29 cellular contexts compared by ENCODE assay signal in the genomic region with DNA sequence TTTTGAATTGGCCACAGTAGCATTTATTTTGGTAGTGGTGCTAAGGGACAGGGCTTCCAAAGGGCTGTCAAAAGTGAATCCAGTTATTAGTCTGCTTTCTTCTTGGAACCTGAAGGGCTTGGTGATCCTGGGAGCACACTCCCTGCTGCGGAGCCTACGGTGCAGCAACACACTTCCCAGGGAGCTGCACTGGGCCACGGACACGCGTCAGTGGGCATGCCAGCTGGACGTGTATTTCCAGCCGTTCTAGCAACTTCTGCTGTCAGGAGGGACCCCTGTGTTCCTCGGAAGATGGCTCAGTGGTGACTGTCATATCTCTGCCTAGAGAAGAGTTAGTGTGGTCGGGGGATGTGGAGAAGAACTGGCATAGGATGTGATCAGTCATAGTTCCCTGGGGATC.
"Had no signal": no experiment of that assay in that cellular context is flagged by ENCODE, and none has a peak within 500 bp of the region (broad histone marks: within the 10 kb centered on the region; RNA-seq: fewer than 3 reads in every experiment).

No MANE protein-coding gene starts in this region.

- H3K4me3 Mint-ChIP-seq: activated B cell treated with CpG ODN at 0.5 μM for 24 hours; activated CD4-positive, alpha-beta T cell treated with anti-CD3 and anti-CD28 coated beads, Interleukin-2, amount 10 ng/mL, durations not matched to agents 24 days and 14 days; activated CD8-positive, alpha-beta memory T cell treated with anti-CD3 and anti-CD28 coated beads, Interleukin-2, amount 10 ng/mL, durations not matched to agents 7 days and 5 days; activated naive CD8-positive, alpha-beta T cell treated with anti-CD3 and anti-CD28 coated beads, Interleukin-2, amount 50 U/mL, for 24 hours; activated T-cell treated with anti-CD3 and anti-CD28 coated beads, Interleukin-2, amount 50 U/mL, for 24 hours; activated T-helper 1 cell treated with anti-CD3 and anti-CD28 coated beads, Interleukin-12 subunit alpha, Interleukin-12 subunit beta, Interleukin-2, Interleukin-4 antibody, amounts not matched to agents 30 ng/mL and 10 ng/mL and 1 ng/mL, durations not matched to agents 14 hours and 24 hours and 36 hours had no signal

- H3K9me3 ChIP-seq: ascending aorta, body of pancreas, SJSA1 had no signal

- H3K36me3 ChIP-seq: ascending aorta, SJSA1 had no signal

- H3K27ac ChIP-seq: ascending aorta, body of pancreas, SJSA1 had no signal

- H3K36me3 Mint-ChIP-seq: activated CD8-positive, alpha-beta memory T cell treated with anti-CD3 and anti-CD28 coated beads, Interleukin-2, amount 10 ng/mL, durations not matched to agents 7 days and 5 days; activated naive CD4-positive, alpha-beta T cell treated with anti-CD3 and anti-CD28 coated beads, Interleukin-2, amount 50 U/mL, for 72 hours had no signal

- H3K4me1 Mint-ChIP-seq: activated B cell treated with CpG ODN at 0.5 μM for 24 hours; activated CD4-positive, alpha-beta T cell treated with anti-CD3 and anti-CD28 coated beads, Interleukin-2, amount 10 ng/mL, durations not matched to agents 24 days and 14 days; activated CD8-positive, alpha-beta memory T cell treated with anti-CD3 and anti-CD28 coated beads, Interleukin-2, amount 10 ng/mL, durations not matched to agents 7 days and 5 days; activated naive CD8-positive, alpha-beta T cell treated with anti-CD3 and anti-CD28 coated beads, Interleukin-2, amount 50 U/mL, for 24 hours had no signal

- H3K27me3 ChIP-seq: ascending aorta, body of pancreas, SJSA1 had no signal

- H3K4me1 ChIP-seq: ascending aorta, body of pancreas, SJSA1 had no signal

- H3K4me3 ChIP-seq: ascending aorta, body of pancreas, SJSA1 had no signal

- DNase-seq: activated B cell treated with CpG ODN at 0.5 μM for 24 hours; activated CD4-positive, alpha-beta T cell treated with anti-CD3 and anti-CD28 coated beads for 1 hour; activated CD4-positive, alpha-beta T cell treated with anti-CD3 and anti-CD28 coated beads, Interleukin-2, amount 10 ng/mL, durations not matched to agents 24 days and 14 days; activated CD4-positive, alpha-beta T cell treated with anti-CD3 and anti-CD28 coated beads, Interleukin-2, amount 50 U/mL, for 48 hours; activated CD8-positive, alpha-beta memory T cell treated with anti-CD3 and anti-CD28 coated beads, Interleukin-2, amount 10 ng/mL, durations not matched to agents 7 days and 5 days; activated effector memory CD4-positive, alpha-beta T cell treated with Interleukin-2 at 50 U/mL for 16 hours; activated naive CD4-positive, alpha-beta T cell treated with Interleukin-2 at 50 U/mL for 16 hours; activated naive CD8-positive, alpha-beta T cell treated with anti-CD3 and anti-CD28 coated beads, Interleukin-2, amount 50 U/mL, for 24 hours; activated T-cell treated with anti-CD3 and anti-CD28 coated beads, Interleukin-2, amount 50 U/mL, for 24 hours; amniotic stem cell; body of pancreas; central memory CD4-positive, alpha-beta T cell; KG1; NCI-H1092; NCI-H1417 treated with DMSO at 0.1 percent for 48 hours; NCI-H187; NCI-H2081; NCI-H446 treated with DMSO at 0.1 percent for 48 hours; NCI-H524 treated with DMSO at 0.1 percent for 48 hours; NCI-H774; OCI-M1; SHP77; SW 1271; T-helper 9 cell had no signal

- H3K27ac Mint-ChIP-seq: activated B cell treated with CpG ODN at 0.5 μM for 24 hours; activated CD4-positive, alpha-beta T cell treated with anti-CD3 and anti-CD28 coated beads, Interleukin-2, amount 10 ng/mL, durations not matched to agents 24 days and 14 days; activated CD8-positive, alpha-beta memory T cell treated with anti-CD3 and anti-CD28 coated beads, Interleukin-2, amount 10 ng/mL, durations not matched to agents 7 days and 5 days; activated naive CD4-positive, alpha-beta T cell treated with anti-CD3 and anti-CD28 coated beads, Interleukin-2, amount 50 U/mL, for 72 hours; activated naive CD8-positive, alpha-beta T cell treated with anti-CD3 and anti-CD28 coated beads, Interleukin-2, amount 50 U/mL, for 24 hours; activated T-cell treated with anti-CD3 and anti-CD28 coated beads, Interleukin-2, amount 50 U/mL, for 24 hours; activated T-helper 1 cell treated with anti-CD3 and anti-CD28 coated beads, Interleukin-12 subunit alpha, Interleukin-12 subunit beta, Interleukin-2, Interleukin-4 antibody, amounts not matched to agents 30 ng/mL and 10 ng/mL and 1 ng/mL, durations not matched to agents 14 hours and 24 hours and 36 hours had no signal

- H3K9me3 Mint-ChIP-seq: activated B cell treated with CpG ODN at 0.5 μM for 24 hours; activated CD4-positive, alpha-beta T cell treated with anti-CD3 and anti-CD28 coated beads, Interleukin-2, amount 10 ng/mL, durations not matched to agents 24 days and 14 days; activated naive CD4-positive, alpha-beta T cell treated with anti-CD3 and anti-CD28 coated beads, Interleukin-2, amount 50 U/mL, for 72 hours; activated naive CD8-positive, alpha-beta T cell treated with anti-CD3 and anti-CD28 coated beads, Interleukin-2, amount 50 U/mL, for 24 hours; activated T-cell treated with anti-CD3 and anti-CD28 coated beads, Interleukin-2, amount 50 U/mL, for 24 hours; activated T-helper 1 cell treated with anti-CD3 and anti-CD28 coated beads, Interleukin-12 subunit alpha, Interleukin-12 subunit beta, Interleukin-2, Interleukin-4 antibody, amounts not matched to agents 30 ng/mL and 10 ng/mL and 1 ng/mL, durations not matched to agents 14 hours and 24 hours and 36 hours had no signal

- ATAC-seq: activated CD8-positive, alpha-beta memory T cell treated with anti-CD3 and anti-CD28 coated beads, Interleukin-2, amount 10 ng/mL, durations not matched to agents 7 days and 5 days; activated naive CD4-positive, alpha-beta T cell treated with anti-CD3 and anti-CD28 coated beads, Interleukin-2, amount 50 U/mL, for 72 hours; activated naive CD8-positive, alpha-beta T cell treated with anti-CD3 and anti-CD28 coated beads, Interleukin-2, amount 50 U/mL, for 24 hours; body of pancreas; SK-N-SH treated with all-trans-retinoic acid at 6 μM for 48 hours had no signal
